Comparison of ENCODE assay signal across 16 cellular contexts in genomic region chr1:18630511-18631495, GRCh38. TPM values are rescaled to one million over a fixed set of nuclear protein-coding genes. Genes with fewer than 3 reads are reported as not detected.
A peak's percentile ranks its signal among the peaks of the same experiment; 100 is the strongest.
DNase-seq lines count a peak whose midpoint lies in the region; ATAC-seq, FAIRE-seq and TF ChIP-seq lines count a peak whose summit lies in the region.
"Had no signal": no experiment of that assay in that cellular context is flagged by ENCODE, and none has a peak within 500 bp of the region (broad histone marks: within the 10 kb centered on the region; RNA-seq: fewer than 3 reads in every experiment).

PAX7 (plus strand) TSS chr1:18630846; CDS start chr1:18631604, 758 bp downstream.

- no peaks in the 10 kb centered on the region; the same call in 2 of the 3 replicates for H3K36me3 Mint-ChIP-seq in GM23338 (ENCODE audit: low read depth)
- no peaks in the 10 kb centered on the region for H3K36me3 Mint-ChIP-seq in osteocyte (ENCODE audit: unreplicated experiment)

- peaks cover 31% of the 10 kb centered on the region; the same call in 1 of the 2 replicates for H3F3A ChIP-seq in GM23338 (replicated peaks; ENCODE audit: low read depth)

- H3K27me3 Mint-ChIP-seq in GM23338 (ENCODE audit: insufficient read depth, low read depth, poor library complexity) (peaks cover 98% of the 10 kb centered on the region), osteocyte (ENCODE audit: unreplicated experiment) (peaks cover 92% of the 10 kb centered on the region)

- POLR2A ChIA-PET in endothelial cell of umbilical vein (lab: Charles Lee) = no interaction called here

- no peak within 1 kb of the TSS for H3K9ac ChIP-seq in endothelial cell of umbilical vein (replicated peaks; ENCODE audit: extremely low read depth, insufficient read depth, low read length)

- H3K27ac ChIP-seq in GM23338 (ENCODE audit: low read depth) (no peak within 1 kb of the TSS), endothelial cell of umbilical vein (ENCODE audit: insufficient read depth, low read depth, low read length) (no peak within 1 kb of the TSS), aorta (ENCODE audit: low read depth in 1 of 2, low read length in 2 of 2) (no peak within 1 kb of the TSS)
- H3K27ac ChIP-seq: colonic mucosa, lower lobe of right lung, tibial artery had no signal

- H3K9me3 Mint-ChIP-seq in GM23338 (peaks cover 3% of the 10 kb centered on the region), osteocyte (ENCODE audit: unreplicated experiment) (no peaks in the 10 kb centered on the region)

- H3K27ac Mint-ChIP-seq in GM23338 (no peak within 1 kb of the TSS), osteocyte (ENCODE audit: unreplicated experiment) (no peak within 1 kb of the TSS)

- FAIRE-seq in endothelial cell of umbilical vein (lab: Jason Lieb, UNC) = no peak

- H4K20me1 ChIP-seq in GM23338 (replicated peaks; ENCODE audit: insufficient read depth) = peaks cover 11% of the 10 kb centered on the region
- H4K20me1 ChIP-seq in endothelial cell of umbilical vein (replicated peaks; ENCODE audit: control insufficient read depth, extremely low read depth, insufficient read depth, low read length) = no peaks in the 10 kb centered on the region

- CTCF ChIA-PET in endothelial cell of umbilical vein (lab: Charles Lee) = no interaction called here

- no peaks in the 10 kb centered on the region for H3K9me1 ChIP-seq in endothelial cell of umbilical vein (replicated peaks; ENCODE audit: control insufficient read depth, extremely low read depth, insufficient read depth, low read length)

- BruUV-seq in endothelial cell of umbilical vein (replicated peaks; lab: Mats Ljungman, UMichigan) = no TSS peak

- H3K9me2 ChIP-seq in GM23338 (ENCODE audit: insufficient read depth) = no peaks in the 10 kb centered on the region

- peak within 1 kb of the TSS; percentile 86 for H2AFZ ChIP-seq in GM23338
- no peak within 1 kb of the TSS for H2AFZ ChIP-seq in endothelial cell of umbilical vein (ENCODE audit: low read depth, low read length)

- peak within 1 kb of the TSS; percentile 99 for H3K4me2 ChIP-seq in GM23338
- no peak within 1 kb of the TSS for H3K4me2 ChIP-seq in endothelial cell of umbilical vein (ENCODE audit: insufficient read depth, low read length)

- TF ChIP-seq POLR2A in endothelial cell of umbilical vein (IDR thresholded peaks at IDR 0.05; ENCODE audit: low read depth, low read length) = no peak

- H3K36me3 ChIP-seq in GM23338 (ENCODE audit: insufficient read depth) (no peaks in the 10 kb centered on the region), endothelial cell of umbilical vein (ENCODE audit: control insufficient read depth in 2 of 2, extremely low read depth in 1 of 2, insufficient read depth in 2 of 2, low read length in 2 of 2) (no peaks in the 10 kb centered on the region), aorta (ENCODE audit: control insufficient read depth in 1 of 2, insufficient read depth in 2 of 2, low read length in 1 of 2) (no peaks in the 10 kb centered on the region)
- H3K36me3 ChIP-seq: colonic mucosa, lower lobe of right lung, tibial artery had no signal

- TF ChIP-seq CTCF in GM23338 (conservative IDR thresholded peaks at IDR 0.05; ENCODE audit: low read depth in 2 of 2) (no peak), endothelial cell of umbilical vein (IDR thresholded peaks at IDR 0.05; ENCODE audit: extremely low read depth in 1 of 2, insufficient read depth in 1 of 2, low read depth in 1 of 2, low read length in 2 of 2) (no peak), osteocyte (IDR thresholded peaks at IDR 0.05) (no peak)

- H3K9me3 ChIP-seq in endothelial cell of umbilical vein (replicated peaks; ENCODE audit: control insufficient read depth, insufficient read depth, low read length) (no peaks in the 10 kb centered on the region), aorta (ENCODE audit: control insufficient read depth, low read length) (no peaks in the 10 kb centered on the region)
- H3K9me3 ChIP-seq: colonic mucosa, lower lobe of right lung, tibial artery had no signal

- H3K4me3 ChIP-seq in GM23338 (peak within 1 kb of the TSS; percentile 76), endothelial cell of umbilical vein (replicated peaks in 1 of 3; ENCODE audit: insufficient read depth in 1 of 3, low read depth in 1 of 3, low read length in 3 of 3) (no peak within 1 kb of the TSS), aorta (ENCODE audit: low read length in 2 of 2) (peak within 1 kb of the TSS in 1 of 2 donors; percentile 11)
- H3K4me3 ChIP-seq: colonic mucosa, lower lobe of right lung had no signal

- WGBS in aorta, 2 donors = 2% methylated on average over 66 to 70 of the region's 70 CpGs

- ATAC-seq in GM23338 = peak; percentile 47
- no peak for ATAC-seq in aorta (ENCODE audit: low FRiP score)
- ATAC-seq: lower lobe of right lung had no signal

- intact Hi-C loops in endothelial cell of umbilical vein (cut with micrococcal nuclease) (no loop called here), aorta (cut with DNase I) (no loop called here)

- H3K4me1 Mint-ChIP-seq in GM23338 (peaks cover 70% of the 10 kb centered on the region), osteocyte (ENCODE audit: unreplicated experiment) (peaks cover 9% of the 10 kb centered on the region)

- H3K4me3 Mint-ChIP-seq in GM23338 (peak within 1 kb of the TSS; percentile 77), osteocyte (ENCODE audit: unreplicated experiment) (peak within 1 kb of the TSS; percentile 61)

- DNase-seq in NCI-H2227 (lab: John Stamatoyannopoulos, UW; ENCODE audit: unreplicated experiment) (peak; percentile 33), NCI-H2227 treated with DMSO at 0.1 percent for 48 hours (lab: John Stamatoyannopoulos, UW) (no peak), GM23338 (ENCODE audit: low spot score) (peak; percentile 93), endothelial cell of umbilical vein (ENCODE audit: low read depth, low spot score) (no peak), osteocyte (ENCODE audit: extremely low spot score, unreplicated experiment) (no peak), aorta (no peak), HuH-7.5 (ENCODE audit: low spot score) (no peak), HCEC 1CT (no peak)
- DNase-seq: activated CD4-positive, CD25-positive, alpha-beta regulatory T cell treated with anti-CD3 and anti-CD28 coated beads, Interleukin-2, amount 50 U/mL, for 72 hours; activated naive CD4-positive, alpha-beta T cell; colonic mucosa; foreskin fibroblast; lower lobe of right lung; NCI-H526 treated with DMSO at 0.1 percent for 48 hours; SIG-M5; tibial artery had no signal

- dilution Hi-C loops in endothelial cell of umbilical vein (cut with MboI; ENCODE audit: extremely low pct_ligation_motif_present, low sequenced_read_pairs) = no loop called here

- H3K79me2 ChIP-seq in GM23338 (replicated peaks; ENCODE audit: insufficient read depth) (no peaks in the 10 kb centered on the region), endothelial cell of umbilical vein (ENCODE audit: control insufficient read depth, insufficient read depth, low read length) (no peaks in the 10 kb centered on the region)

- H3K27me3 ChIP-seq in GM23338 (ENCODE audit: insufficient read depth) (peaks cover 99% of the 10 kb centered on the region), endothelial cell of umbilical vein (ENCODE audit: control insufficient read depth in 2 of 2, insufficient read depth in 2 of 2, low read length in 2 of 2) (peaks cover 74 to 75% of the 10 kb centered on the region in 2 experiments), aorta (ENCODE audit: control insufficient read depth in 1 of 2, insufficient read depth in 2 of 2, low read length in 1 of 2) (no peaks in the 10 kb centered on the region)

- H3K4me1 ChIP-seq in GM23338 (ENCODE audit: insufficient read depth) = peaks cover 49% of the 10 kb centered on the region
- H3K4me1 ChIP-seq in endothelial cell of umbilical vein (ENCODE audit: control insufficient read depth, extremely low read depth, insufficient read depth, low read length) = no peaks in the 10 kb centered on the region
- no peaks in the 10 kb centered on the region for H3K4me1 ChIP-seq in aorta (ENCODE audit: control insufficient read depth in 1 of 2, insufficient read depth in 2 of 2, low read length in 2 of 2)
- H3K4me1 ChIP-seq: colonic mucosa had no signal

TF ChIP-seq in GM23338, 12 proteins besides CTCF, POLR2A, EP300 and RAD21:
- peak; percentile 96 for TF ChIP-seq EZH2 (IDR thresholded peaks at IDR 0.05; ENCODE audit: low read depth, unreplicated experiment)
- TF ChIP-seq CREB1 (CRISPR knock-in tag; IDR thresholded peaks at IDR 0.05; ENCODE audit: low read depth) = no peak
TF ChIP-seq in GM23338: peak in this region for 1.

TF ChIP-seq in endothelial cell of umbilical vein, 7 proteins besides CTCF, POLR2A, EP300 and RAD21:
- TF ChIP-seq POLR2AphosphoS5 (IDR thresholded peaks at IDR 0.05; ENCODE audit: insufficient read depth, low read depth, low read length) (no peak), FOS (IDR thresholded peaks at IDR 0.05; ENCODE audit: borderline replicate concordance, insufficient read depth, low read length) (no peak), EZH2 (IDR thresholded peaks at IDR 0.05; ENCODE audit: borderline replicate concordance, low read depth, low read length, severe bottlenecking) (peak; percentile 14)
TF ChIP-seq in endothelial cell of umbilical vein: peak in this region for 1.

RNA-seq across cellular contexts. Expression of gene PAX7, which starts in this region (rescaled TPM):
- total RNA-seq in GM23338 (2014; rRNA removed; shearing (Covaris generic)) = 0.03 TPM in 1 of 2 replicates, not detected in the other
- polyA plus RNA-seq in GM23338 (2016; fragmentation: Nextera tagmentation; extraction: Ambion mirVana) (not detected in 2 replicates), endothelial cell of umbilical vein (not detected in 2 replicates), aorta (not detected)
- total RNA-seq in endothelial cell of umbilical vein (not detected in 2 replicates), osteocyte (not detected in 2 replicates), aorta (not detected)
- not detected in 2 replicates for polyA plus RNA-seq in endothelial cell of umbilical vein (2011; cell fraction: cytosol; rRNA removed)
- polyA plus RNA-seq in endothelial cell of umbilical vein (2011; cell fraction: nucleus; rRNA removed) = not detected in 2 replicates
- not detected in 2 replicates for polyA plus RNA-seq in endothelial cell of umbilical vein (2012)
- not detected in 2 replicates for polyA minus RNA-seq in endothelial cell of umbilical vein
- not detected for polyA minus RNA-seq in endothelial cell of umbilical vein (2011; cell fraction: cytosol; rRNA and poly(A)+ RNA removed)
- polyA minus RNA-seq in endothelial cell of umbilical vein (2011; cell fraction: nucleus; rRNA and poly(A)+ RNA removed) = not detected in 2 replicates
- total RNA-seq: colonic mucosa, lower lobe of right lung had no signal

Comparison
In these comparisons a context has a peak if more than half of its experiments do, and no peak if none do; other contexts are left out.
1. Peak in DNase-seq, ATAC-seq, H3K4me3 ChIP-seq and H3K4me2 ChIP-seq in GM23338; RNA of the gene not detected or under 1 TPM.